Comparison of ENCODE assay signal across 1 cellular context in genomic region chr12:124605869-124606774, GRCh38.
TF ChIP-seq lines count a peak whose summit lies in the region.

No MANE protein-coding gene starts in this region.

TF ChIP-seq in HepG2, 621 proteins besides CTCF, POLR2A, EP300 and RAD21 (continued from another document):
- TF ChIP-seq RNF219 (CRISPR knock-in tag; IDR thresholded peaks at IDR 0.05) (no peak), NR2F2 (IDR thresholded peaks at IDR 0.05; ENCODE audit: borderline replicate concordance, low read depth) (no peak)
